1 cellular context compared by ENCODE assay signal in the genomic region with DNA sequence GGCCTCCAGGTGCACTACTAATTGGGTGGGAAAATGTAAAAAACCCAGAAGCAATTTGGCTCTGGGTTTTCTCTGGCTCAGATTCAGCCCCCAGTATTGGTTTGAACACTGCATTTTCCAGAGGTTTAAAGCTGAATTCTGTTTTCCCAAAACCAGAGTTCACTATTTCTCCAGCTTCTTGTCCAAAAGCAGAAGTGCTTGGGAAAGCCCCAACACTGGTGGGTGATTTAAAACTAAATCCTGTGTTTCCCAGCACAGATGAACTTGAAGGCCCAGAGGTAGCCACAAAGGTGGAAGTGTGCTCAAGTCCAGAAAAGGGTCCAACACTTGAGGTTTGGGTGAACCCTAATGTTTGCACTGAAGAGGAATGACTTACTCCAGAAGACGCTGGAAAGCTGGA.
TF ChIP-seq lines count a peak whose summit lies in the region.

No MANE protein-coding gene starts in this region.

TF ChIP-seq in WTC11, 78 proteins besides CTCF, POLR2A, EP300 and RAD21 (continued from another document):
- no peak for TF ChIP-seq MLX (CRISPR knock-in tag; IDR thresholded peaks at IDR 0.05)
- no peak for TF ChIP-seq TCF7 (CRISPR knock-in tag; IDR thresholded peaks at IDR 0.05; ENCODE audit: low read depth)
- no peak for TF ChIP-seq ZNF416 (CRISPR knock-in tag; IDR thresholded peaks at IDR 0.05)
- TF ChIP-seq ESRRA (CRISPR knock-in tag; IDR thresholded peaks at IDR 0.05; ENCODE audit: borderline replicate concordance): no peak
- TF ChIP-seq ZNF423 (CRISPR knock-in tag; IDR thresholded peaks at IDR 0.05): no peak
- TF ChIP-seq RORB (CRISPR knock-in tag; IDR thresholded peaks at IDR 0.05): no peak
- no peak for TF ChIP-seq NFYB (CRISPR knock-in tag; conservative IDR thresholded peaks at IDR 0.05; ENCODE audit: low read depth)
